In genomic region chr19:17720487-17720839, GRCh38 we compare ENCODE assay signal across 8 cellular contexts. TPM values are rescaled to one million over a fixed set of nuclear protein-coding genes. Genes with fewer than 3 reads are reported as not detected.
DNase-seq lines count a peak whose midpoint lies in the region; TF ChIP-seq lines count a peak whose summit lies in the region.

No MANE protein-coding gene starts in this region.

- H3K27ac ChIP-seq in C4-2B, result peak overlapping the region; percentile 78; the same call in 1 of the 2 replicates
- H3K27ac ChIP-seq in effector memory CD4-positive, alpha-beta T cell (ENCODE audit: insufficient read depth, low read length, poor library complexity, severe bottlenecking), result peak overlapping the region; percentile 20
- H3K27ac ChIP-seq in neutrophil, result peak overlapping the region; percentile 77

- peaks cover 42% of the 10 kb centered on the region for H3K36me3 ChIP-seq in MG63
- peaks cover 21% of the 10 kb centered on the region for H3K36me3 ChIP-seq in effector memory CD4-positive, alpha-beta T cell (ENCODE audit: control insufficient read depth, insufficient read depth, low read length)
- H3K36me3 ChIP-seq in neutrophil, result peaks cover 32% of the 10 kb centered on the region

- H3K4me1 ChIP-seq in effector memory CD4-positive, alpha-beta T cell (ENCODE audit: control insufficient read depth, insufficient read depth, low read length, poor library complexity, severe bottlenecking), result peaks cover 27% of the 10 kb centered on the region
- H3K4me1 ChIP-seq in neutrophil (ENCODE audit: control insufficient read depth in 1 of 2, insufficient read depth in 1 of 2, low read depth in 1 of 2, low read length in 1 of 2), result peaks cover 59 to 60% of the 10 kb centered on the region in 2 experiments

- TF ChIP-seq CTCF in C4-2B (conservative IDR thresholded peaks at IDR 0.05) (no peak), neutrophil (IDR thresholded peaks at IDR 0.05) (no peak), GM20000 (IDR thresholded peaks at IDR 0.05; ENCODE audit: extremely low read depth, missing control alignments) (no peak)

- H3K4me3 ChIP-seq in MG63, result peak overlapping the region; percentile 90
- H3K4me3 ChIP-seq in effector memory CD4-positive, alpha-beta T cell (ENCODE audit: insufficient read depth, low read depth, low read length, poor library complexity, severe bottlenecking), result peak overlapping the region; percentile 82
- H3K4me3 ChIP-seq in neutrophil (ENCODE audit: low read depth in 1 of 2, low read length in 1 of 2), result peak overlapping the region; percentile 80 to 83

- DNase-seq in MG63 (no peak), OCI-M2 (lab: John Stamatoyannopoulos, UW; ENCODE audit: unreplicated experiment) (no peak), GM20000 (ENCODE audit: low spot score) (no peak), iPS-NIHi11 (ENCODE audit: low spot score) (no peak)
- DNase-seq in effector memory CD4-positive, alpha-beta T cell, result no peak
- DNase-seq in stimulated activated CD8-positive, alpha-beta memory T cell treated with anti-CD3 and anti-CD28 coated beads, Interleukin-4, amount 100 ng/mL, for 48 hours, result no peak

- H3K27me3 ChIP-seq in MG63 (no peaks in the 10 kb centered on the region), neutrophil (no peaks in the 10 kb centered on the region)
- no peaks in the 10 kb centered on the region for H3K27me3 ChIP-seq in effector memory CD4-positive, alpha-beta T cell (replicated peaks; ENCODE audit: control insufficient read depth, insufficient read depth, low read length, poor library complexity, severe bottlenecking)

- H3K9me3 ChIP-seq in MG63, result no peaks in the 10 kb centered on the region
- no peaks in the 10 kb centered on the region for H3K9me3 ChIP-seq in effector memory CD4-positive, alpha-beta T cell (ENCODE audit: control insufficient read depth, low read length)
- no peaks in the 10 kb centered on the region for H3K9me3 ChIP-seq in neutrophil

RNA-seq across cellular contexts. Expression of gene MAP1S, which starts 1.2 kb away (rescaled TPM):
- 23.3 and 50.0 TPM in 2 replicates for total RNA-seq in MG63 (2014; rRNA removed; shearing (Covaris generic); ENCODE audit: low replicate concordance)

RNA-seq across cellular contexts. Expression of gene FCHO1, which starts 30.8 kb away (rescaled TPM):
- 0.82 TPM in 1 of 2 replicates, not detected in the other for total RNA-seq in MG63 (2014; rRNA removed; shearing (Covaris generic); ENCODE audit: low replicate concordance)

RNA-seq across cellular contexts. Expression of gene UNC13A, which starts 32.3 kb away (rescaled TPM):
- 0.10 TPM in 1 of 2 replicates, not detected in the other for total RNA-seq in MG63 (2014; rRNA removed; shearing (Covaris generic); ENCODE audit: low replicate concordance)

Comparison
In these comparisons a context has a peak if more than half of its experiments do, and no peak if none do; other contexts are left out.
1. H3K27ac ChIP-seq: peak in every context shown above with its lines; median percentile 78 in C4-2B; 77 in neutrophil; 20 in effector memory CD4-positive, alpha-beta T cell.